Comparison of ENCODE assay signal across 18 cellular contexts in the genomic region with DNA sequence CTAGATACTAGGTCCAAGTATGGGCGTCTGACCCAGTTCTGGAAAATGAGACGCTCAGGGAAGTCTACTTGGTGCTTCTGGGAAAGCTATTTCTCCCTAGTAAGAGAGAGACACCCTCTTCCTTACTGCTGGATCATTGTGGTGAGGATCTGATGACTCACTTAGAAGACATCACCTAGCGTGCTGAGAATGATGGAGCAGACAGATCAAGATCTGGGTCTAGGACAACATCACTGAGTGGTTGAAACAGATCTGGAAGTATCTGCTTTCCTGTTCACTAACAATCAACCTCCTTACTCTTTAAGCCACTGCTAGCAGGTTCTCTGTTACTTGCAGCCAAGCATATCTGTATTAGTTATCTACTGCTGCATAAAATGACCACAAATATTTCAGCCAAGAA. TPM values are rescaled to one million over a fixed set of nuclear protein-coding genes. Genes with fewer than 3 reads are reported as not detected.
DNase-seq lines count a peak whose midpoint lies in the region; ATAC-seq and TF ChIP-seq lines count a peak whose summit lies in the region.
"Had no signal": no experiment of that assay in that cellular context is flagged by ENCODE, and none has a peak within 500 bp of the region (broad histone marks: within the 10 kb centered on the region; RNA-seq: fewer than 3 reads in every experiment).

No MANE protein-coding gene starts in this region.

- DNase-seq in Daoy (ENCODE audit: low read depth) (peak; percentile 70), PC-3 (peak; percentile 52), choroid plexus epithelial cell (ENCODE audit: low read depth) (peak; percentile 40), osteoblast (ENCODE audit: insufficient read length, low spot score, missing footprints) (peak; percentile 78), HAP-1 (ENCODE audit: low spot score in 2 of 2) (no peak), ecto neural progenitor cell (ENCODE audit: low spot score) (no peak), left lobe of liver (ENCODE audit: low spot score) (no peak)
- no peak for DNase-seq in stimulated activated naive CD4-positive, alpha-beta T cell (lab: John Stamatoyannopoulos, UW)
- DNase-seq: activated CD4-positive, alpha-beta memory T cell treated with anti-CD3 and anti-CD28 coated beads for 36 hours; CD4-positive, alpha-beta memory T cell; GDM1; heart left ventricle; left ventricle myocardium inferior; natural killer cell; NCI-H2081; NCI-H774; psoas muscle; SIG-M5 had no signal

- no peaks in the 10 kb centered on the region for H3K36me3 ChIP-seq in PC-3 (ENCODE audit: low read depth, low read length)
- no peaks in the 10 kb centered on the region for H3K36me3 ChIP-seq in osteoblast (ENCODE audit: insufficient read depth, low read length)
- no peaks in the 10 kb centered on the region for H3K36me3 ChIP-seq in HAP-1 (replicated peaks)
- H3K36me3 ChIP-seq: heart left ventricle, left ventricle myocardium inferior had no signal

- no peaks in the 10 kb centered on the region for H3F3A ChIP-seq in PC-3 (ENCODE audit: low read length, unreplicated experiment)

- H3K79me2 ChIP-seq in PC-3 (ENCODE audit: low read length) (no peaks in the 10 kb centered on the region), osteoblast (ENCODE audit: insufficient read depth, low read length) (no peaks in the 10 kb centered on the region)

- in situ Hi-C loops in HAP-1 (cut with MboI; ENCODE audit: low sequenced_read_pairs) = no loop called here

- H3K27ac ChIP-seq in PC-3 (ENCODE audit: low read length) = no peak overlapping the region
- peak overlapping the region; percentile 59 for H3K27ac ChIP-seq in osteoblast (ENCODE audit: low read depth, low read length)
- H3K27ac ChIP-seq: heart left ventricle, left ventricle myocardium inferior, psoas muscle had no signal

- no peaks in the 10 kb centered on the region for H4K20me1 ChIP-seq in PC-3 (ENCODE audit: low read length)
- H4K20me1 ChIP-seq in osteoblast (ENCODE audit: insufficient read depth, low read length) = no peaks in the 10 kb centered on the region

- CTCF ChIA-PET in PC-3 (lab: Charles Lee) = no interaction called here

- H2AFZ ChIP-seq in PC-3 (ENCODE audit: low read length) (no peak overlapping the region), osteoblast (ENCODE audit: low read length) (no peak overlapping the region)

- intact Hi-C loops in PC-3 (cut with micrococcal nuclease) = no loop called here

- H3K27me3 ChIP-seq in PC-3 (ENCODE audit: low read length) (no peaks in the 10 kb centered on the region), osteoblast (ENCODE audit: insufficient read depth, low read length) (peaks cover 4% of the 10 kb centered on the region), HAP-1 (ENCODE audit: low read depth) (no peaks in the 10 kb centered on the region; the same call in 1 of the 2 replicates)

- H3K4me1 ChIP-seq in PC-3 (ENCODE audit: insufficient read depth, low read length) = peaks cover 9% of the 10 kb centered on the region; the same call in 1 of the 2 replicates
- peaks cover 18% of the 10 kb centered on the region for H3K4me1 ChIP-seq in osteoblast (ENCODE audit: insufficient read depth, low read length)
- H3K4me1 ChIP-seq in HAP-1 = no peaks in the 10 kb centered on the region
- H3K4me1 ChIP-seq: heart left ventricle, left ventricle myocardium inferior, psoas muscle had no signal

- H3K9me3 ChIP-seq in PC-3 (ENCODE audit: low read length) = no peaks in the 10 kb centered on the region
- H3K9me3 ChIP-seq in osteoblast (ENCODE audit: low read depth, low read length) = peaks cover 7% of the 10 kb centered on the region
- no peaks in the 10 kb centered on the region for H3K9me3 ChIP-seq in HAP-1

- H3K4me2 ChIP-seq in PC-3 (ENCODE audit: low read length) (no peak overlapping the region), osteoblast (ENCODE audit: insufficient read depth, low read length) (no peak overlapping the region)

- H3K4me3 ChIP-seq in PC-3 (ENCODE audit: low read length) (no peak overlapping the region), choroid plexus epithelial cell (ENCODE audit: low read depth, low read length) (no peak overlapping the region), osteoblast (ENCODE audit: insufficient read depth, low read length) (no peak overlapping the region), HAP-1 (no peak overlapping the region)
- H3K4me3 ChIP-seq: heart left ventricle, left ventricle myocardium inferior, psoas muscle had no signal

- POLR2A ChIA-PET in PC-3 (lab: Charles Lee; ENCODE audit: unreplicated experiment) = no interaction called here

- TF ChIP-seq CTCF in PC-3 (conservative IDR thresholded peaks at IDR 0.05; ENCODE audit: low read depth, low read length) (no peak), choroid plexus epithelial cell (conservative IDR thresholded peaks at IDR 0.05; ENCODE audit: low read depth, low read length) (no peak), osteoblast (IDR thresholded peaks at IDR 0.05; ENCODE audit: extremely low read depth, low read depth, low read length) (no peak)

- ATAC-seq in PC-3 = peak; percentile 31; the same call in 1 of the 2 replicates
- no peak for ATAC-seq in left lobe of liver
- ATAC-seq: heart left ventricle, natural killer cell, psoas muscle had no signal

- no peaks in the 10 kb centered on the region for H3K9me2 ChIP-seq in PC-3 (replicated peaks; ENCODE audit: low read length)

- BruUV-seq in PC-3 (replicated peaks; lab: Mats Ljungman, UMichigan) = no TSS peak

- H3K9ac ChIP-seq in PC-3 (ENCODE audit: low read length) = no peak overlapping the region

RNA-seq across cellular contexts. Expression of a gene that starts 38.3 kb away (rescaled TPM):
- total RNA-seq in Daoy (2014; rRNA removed; shearing (Covaris generic)) = 10.3 and 11.0 TPM in 2 replicates
- 12.9 and 18.1 TPM in 2 replicates for total RNA-seq in PC-3 (2014; rRNA removed)
- total RNA-seq in osteoblast = 19.2 and 20.9 TPM in 2 replicates
- 5.9 TPM for total RNA-seq in left lobe of liver

Comparison
In these comparisons a context has a peak if more than half of its experiments do, and no peak if none do; other contexts are left out.
1. DNase-seq: peak in Daoy (single experiment), PC-3 (single experiment), choroid plexus epithelial cell (single experiment) and osteoblast (single experiment); none in HAP-1 (0 of 2), ecto neural progenitor cell (single experiment), left lobe of liver (single experiment) and stimulated activated naive CD4-positive, alpha-beta T cell (0 of 6).